ENCODE assay signal across 28 cellular contexts in genomic region chr7:114363292-114363691, GRCh38. TPM values are rescaled to one million over a fixed set of nuclear protein-coding genes. Genes with fewer than 3 reads are reported as not detected.
A peak's percentile ranks its signal among the peaks of the same experiment; 100 is the strongest.
DNase-seq lines count a peak whose midpoint lies in the region; ATAC-seq, FAIRE-seq and TF ChIP-seq lines count a peak whose summit lies in the region.
"Had no signal": no experiment of that assay in that cellular context is flagged by ENCODE, and none has a peak within 500 bp of the region (broad histone marks: within the 10 kb centered on the region; RNA-seq: fewer than 3 reads in every experiment).

No MANE protein-coding gene starts in this region.

- H3K27ac ChIP-seq in body of pancreas (peak overlapping the region in 2 of 4 donors; percentile 44 to 47), pancreas (no peak overlapping the region), kidney (ENCODE audit: low read depth in 2 of 2, low read length in 2 of 2) (no peak overlapping the region)
- H3K27ac ChIP-seq: 22Rv1, BLaER1 had no signal

- H3K36me3 ChIP-seq in body of pancreas (replicated peaks in 1 of 2; ENCODE audit: insufficient read depth in 1 of 2, low read depth in 2 of 2) (no peaks in the 10 kb centered on the region), pancreas (no peaks in the 10 kb centered on the region), kidney (ENCODE audit: control insufficient read depth in 1 of 2, insufficient read depth in 2 of 2, low read length in 2 of 2) (no peaks in the 10 kb centered on the region)
- H3K36me3 ChIP-seq: BE2C, BLaER1 had no signal

- H3K9me3 ChIP-seq in body of pancreas: no peaks in the 10 kb centered on the region
- H3K9me3 ChIP-seq in pancreas: no peaks in the 10 kb centered on the region
- H3K9me3 ChIP-seq in kidney (ENCODE audit: control insufficient read depth in 1 of 2, low read length in 2 of 2): no peaks in the 10 kb centered on the region
- H3K9me3 ChIP-seq: BE2C, BLaER1 had no signal

- WGBS in body of pancreas, 2 donors: 25 to 55% methylated on average over 1 of the region's 1 CpG
- 29 to 35% methylated on average over 1 of the region's 1 CpG for WGBS in pancreas, 2 donors

- intact Hi-C loops in body of pancreas (cut with DNase I): no loop called here
- intact Hi-C loops in pancreas (cut with DNase I): no loop called here
- intact Hi-C loops in kidney (cut with DNase I): no loop called here

- FAIRE-seq in A204.1 (lab: Jason Lieb, UNC): peak; percentile 51
- no peak for FAIRE-seq in pancreas (lab: Jason Lieb, UNC)
- no peak for FAIRE-seq in kidney (lab: Jason Lieb, UNC)
- FAIRE-seq: GM12878, GM12892, GM18507, GM19239 had no signal

- H3K4me3 ChIP-seq in body of pancreas: no peak overlapping the region
- no peak overlapping the region for H3K4me3 ChIP-seq in pancreas
- H3K4me3 ChIP-seq in kidney (ENCODE audit: low read length in 2 of 2): no peak overlapping the region
- H3K4me3 ChIP-seq: BLaER1, GM12878 had no signal

- TF ChIP-seq CTCF in body of pancreas (IDR thresholded peaks at IDR 0.05) (no peak), pancreas (IDR thresholded peaks at IDR 0.05) (no peak), kidney (IDR thresholded peaks at IDR 0.05; ENCODE audit: borderline replicate concordance, extremely low read depth, insufficient read depth) (no peak)

- TF ChIP-seq POLR2A in body of pancreas (IDR thresholded peaks at IDR 0.05): no peak

- no peak for DNase-seq in body of pancreas
- DNase-seq in pancreas: no peak
- no peak for DNase-seq in kidney
- DNase-seq: ACHN; BE2C; C1 segment of cervical spinal cord; CD4-positive, alpha-beta memory T cell; CD4-positive, CD25-positive, alpha-beta regulatory T cell; CD8-positive, alpha-beta memory T cell; COR-L47; DMS 273 treated with DMSO at 0.1 percent for 48 hours; DMS153; DMS53; DMS79; DND-41; EL; GDM1 had no signal

- H3K9ac ChIP-seq in kidney (ENCODE audit: low read length in 2 of 2): no peak overlapping the region
- H3K9ac ChIP-seq: BLaER1 had no signal

- ATAC-seq in body of pancreas (peak; percentile 59), pancreas (peak; percentile 63 to 86 (median 71)), HG03196 (IDR thresholded peaks at IDR 0.05; ENCODE audit: unreplicated experiment) (no peak)
- ATAC-seq: GM12878 had no signal

- H3K27me3 ChIP-seq in body of pancreas: no peaks in the 10 kb centered on the region
- H3K27me3 ChIP-seq in pancreas: no peaks in the 10 kb centered on the region
- H3K27me3 ChIP-seq: BE2C, BLaER1 had no signal

- H3K4me1 ChIP-seq in body of pancreas: peaks cover 48% of the 10 kb centered on the region
- peaks cover 9 to 26% (median 25%) of the 10 kb centered on the region in 3 donors for H3K4me1 ChIP-seq in pancreas
- H3K4me1 ChIP-seq in kidney (ENCODE audit: control insufficient read depth in 1 of 2, insufficient read depth in 1 of 2, low read depth in 1 of 2, low read length in 2 of 2): no peaks in the 10 kb centered on the region
- H3K4me1 ChIP-seq: BE2C, BLaER1 had no signal

RNA-seq across cellular contexts. Expression of gene FOXP2, which starts 51.3 kb away (rescaled TPM):
- total RNA-seq in body of pancreas: 10 to 100 TPM; 15.5 to 16.6 TPM
- total RNA-seq in pancreas: 10 to 100 TPM in 4 of 6 donors, 1 to 10 TPM in 2; 8.7 to 12.6 (median 10.4) TPM
- polyA plus RNA-seq in pancreas: 1 to 10 TPM; 2.7 to 2.9 TPM
- total RNA-seq in kidney: 8.0 TPM
- 0.69 TPM for polyA plus RNA-seq in kidney (ENCODE audit: insufficient read depth, low read depth, low replicate concordance)
- total RNA-seq: A673; CD4-positive, alpha-beta memory T cell; CD4-positive, CD25-positive, alpha-beta regulatory T cell; CD8-positive, alpha-beta memory T cell; G401 had no signal
- polyA plus RNA-seq: CD14-positive monocyte; CD4-positive, alpha-beta memory T cell; CD4-positive, CD25-positive, alpha-beta regulatory T cell; CD8-positive, alpha-beta memory T cell had no signal
